ENCODE assay signal across 8 cellular contexts in genomic region chr17:38871247-38871991, GRCh38. TPM values are rescaled to one million over a fixed set of nuclear protein-coding genes. Genes with fewer than 3 reads are reported as not detected.
A peak's percentile ranks its signal among the peaks of the same experiment; 100 is the strongest.
DNase-seq lines count a peak whose midpoint lies in the region; ATAC-seq and TF ChIP-seq lines count a peak whose summit lies in the region.

No MANE protein-coding gene starts in this region.

- H3K4me3 Mint-ChIP-seq in natural killer cell = peak overlapping the region; percentile 100

- peak overlapping the region; percentile 96 to 98 for H3K27ac Mint-ChIP-seq in natural killer cell

- H3K27me3 Mint-ChIP-seq in natural killer cell (ENCODE audit: low read depth in 2 of 2) = no peaks in the 10 kb centered on the region

- H3K4me3 ChIP-seq in GM12864 (ENCODE audit: low read depth, low read length) (peak overlapping the region; percentile 99), epithelial cell of proximal tubule (ENCODE audit: low read depth, low read length) (peak overlapping the region; percentile 90)

- ATAC-seq in natural killer cell (peak; percentile 37 to 50 (median 38)), GM18505 (IDR thresholded peaks at IDR 0.05; ENCODE audit: unreplicated experiment) (no peak), GM21825 (IDR thresholded peaks at IDR 0.05; ENCODE audit: unreplicated experiment) (no peak)

- no peak for DNase-seq in GM12864 (ENCODE audit: low read depth)
- peak; percentile 24 for DNase-seq in NCI-H510A treated with DMSO at 0.1 percent for 48 hours (lab: John Stamatoyannopoulos, UW)
- peak in 2 of 3 experiments; percentile 52 to 56 for DNase-seq in activated CD8-positive, alpha-beta memory T cell treated with anti-CD3 and anti-CD28 coated beads for 48 hours (ENCODE audit: low read depth in 2 of 3, low spot score in 2 of 3)
- peak; percentile 49 for DNase-seq in epithelial cell of proximal tubule (ENCODE audit: low read depth)
- peak; percentile 67 for DNase-seq in natural killer cell
- peak; percentile 70 for DNase-seq in stromal cell of bone marrow (ENCODE audit: low read depth)

- TF ChIP-seq CTCF in GM12864 (IDR thresholded peaks at IDR 0.05; ENCODE audit: low read depth, low read length, missing control alignments) (no peak), epithelial cell of proximal tubule (conservative IDR thresholded peaks at IDR 0.05; ENCODE audit: low read depth, low read length) (peak; percentile 31), natural killer cell (IDR thresholded peaks at IDR 0.05) (no peak)

- no peak for TF ChIP-seq POLR2A in GM18505 (IDR thresholded peaks at IDR 0.05; ENCODE audit: borderline replicate concordance, extremely low read depth, insufficient read depth, insufficient read length)

- H3K9me3 Mint-ChIP-seq in natural killer cell = no peaks in the 10 kb centered on the region

- intact Hi-C loops in natural killer cell (cut with micrococcal nuclease) = loop anchor here (1.0 to 5.0 kb wide), 6 partner anchors 11 to 281 kb away; partner anchors contain the start of genes CWC25 and PLXDC1

- peaks cover 63 to 80% of the 10 kb centered on the region in 2 donors for H3K4me1 Mint-ChIP-seq in natural killer cell

- H3K36me3 Mint-ChIP-seq in natural killer cell = no peaks in the 10 kb centered on the region

RNA-seq across cellular contexts. Expression of gene LASP1, which starts 1.6 kb away (rescaled TPM):
- total RNA-seq in epithelial cell of proximal tubule (261 and 308 TPM in 2 replicates), natural killer cell (100 to 1,000 TPM; 293 to 363 (median 340) TPM)

RNA-seq across cellular contexts. Expression of gene RPL23, which starts 17.9 kb away (rescaled TPM):
- total RNA-seq in epithelial cell of proximal tubule = 1,471 and 1,718 TPM in 2 replicates
- 100 to 1,000 TPM; 752 to 934 (median 923) TPM for total RNA-seq in natural killer cell

RNA-seq across cellular contexts. Expression of gene CWC25, which starts 46.3 kb away (rescaled TPM):
- total RNA-seq in epithelial cell of proximal tubule (9.6 and 13.9 TPM in 2 replicates), natural killer cell (10 to 100 TPM; 63.8 to 79.4 (median 74.4) TPM)

Comparison
In these comparisons a context has a peak if more than half of its experiments do, and no peak if none do; other contexts are left out.
1. ATAC-seq: peak in natural killer cell (3 of 3); none in GM18505 (single experiment) and GM21825 (single experiment).